Comparison of ENCODE assay signal across 15 cellular contexts in genomic region chr1:109243860-109244552, GRCh38.
"Had no signal": no experiment of that assay in that cellular context is flagged by ENCODE, and none has a peak within 500 bp of the region (broad histone marks: within the 10 kb centered on the region; RNA-seq: fewer than 3 reads in every experiment).

No MANE protein-coding gene starts in this region.

- H3K27ac Mint-ChIP-seq: activated naive CD8-positive, alpha-beta T cell treated with anti-CD3 and anti-CD28 coated beads, Interleukin-2, amount 50 U/mL, for 24 hours; mesothelial cell of epicardium had no signal

- H3K27ac ChIP-seq: ascending aorta, pancreas, sigmoid colon, thoracic aorta, VCaP had no signal

- H3K36me3 Mint-ChIP-seq: mesothelial cell of epicardium had no signal

- H3K27me3 ChIP-seq: ascending aorta, pancreas, sigmoid colon had no signal

- H3K4me3 Mint-ChIP-seq: activated naive CD8-positive, alpha-beta T cell treated with anti-CD3 and anti-CD28 coated beads, Interleukin-2, amount 50 U/mL, for 24 hours; mesothelial cell of epicardium had no signal

- DNase-seq: activated CD4-positive, alpha-beta T cell treated with anti-CD3 and anti-CD28 coated beads for 1 hour; activated CD4-positive, alpha-beta T cell treated with anti-CD3 and anti-CD28 coated beads, Interleukin-2, amount 50 U/mL, for 4 hours; activated naive CD4-positive, alpha-beta T cell; activated naive CD8-positive, alpha-beta T cell treated with anti-CD3 and anti-CD28 coated beads, Interleukin-2, amount 50 U/mL, for 24 hours; activated T-cell treated with anti-CD3 and anti-CD28 coated beads for 4 hours; left colon; pancreas; sigmoid colon; stimulated activated CD4-positive, alpha-beta T cell treated with anti-CD3 and anti-CD28 coated beads, Interleukin-1b, Interleukin-23, amount 100 ng/mL, for 48 hours; T1000 had no signal

- H3K9me3 Mint-ChIP-seq: activated naive CD8-positive, alpha-beta T cell treated with anti-CD3 and anti-CD28 coated beads, Interleukin-2, amount 50 U/mL, for 24 hours; mesothelial cell of epicardium had no signal

- ATAC-seq: activated naive CD8-positive, alpha-beta T cell treated with anti-CD3 and anti-CD28 coated beads, Interleukin-2, amount 50 U/mL, for 24 hours; left colon; pancreas had no signal

- H3K9me3 ChIP-seq: ascending aorta, pancreas, sigmoid colon, thoracic aorta had no signal

- H3K4me3 ChIP-seq: ascending aorta, lung, pancreas, sigmoid colon, thoracic aorta had no signal
